ENCODE assay signal across 8 cellular contexts in genomic region chr15:44537728-44538240, GRCh38. TPM values are rescaled to one million over a fixed set of nuclear protein-coding genes. Genes with fewer than 3 reads are reported as not detected.
A peak's percentile ranks its signal among the peaks of the same experiment; 100 is the strongest.
DNase-seq lines count a peak whose midpoint lies in the region; ATAC-seq and TF ChIP-seq lines count a peak whose summit lies in the region.

No MANE protein-coding gene starts in this region.

- TF ChIP-seq CTCF in smooth muscle cell (IDR thresholded peaks at IDR 0.05; ENCODE audit: borderline replicate concordance, insufficient read depth, poor library complexity, severe bottlenecking), result no peak

- H3K4me3 ChIP-seq in BLaER1 (peak overlapping the region; percentile 99), iPS DF 6.9 (ENCODE audit: low read length) (peak overlapping the region; percentile 78), smooth muscle cell (peak overlapping the region; percentile 73)

- H2AFZ ChIP-seq in smooth muscle cell (ENCODE audit: low read depth), result no peak overlapping the region

- no CpG with 5 or more reads among the region's 13 CpGs for WGBS in iPS DF 6.9 (ENCODE audit: insufficient coverage, insufficient read length)
- 11% methylated on average over 13 of the region's 13 CpGs for WGBS in smooth muscle cell (ENCODE audit: low lambda C conversion rate)

- peaks cover 25% of the 10 kb centered on the region for H3K4me1 ChIP-seq in BLaER1
- H3K4me1 ChIP-seq in iPS DF 6.9 (ENCODE audit: control insufficient read depth, insufficient read depth, low read length), result no peaks in the 10 kb centered on the region
- H3K4me1 ChIP-seq in smooth muscle cell (ENCODE audit: low read depth), result peaks cover 29% of the 10 kb centered on the region

- H3K27ac Mint-ChIP-seq in activated T-helper 1 cell treated with anti-CD3 and anti-CD28 coated beads, Interleukin-12 subunit alpha, Interleukin-12 subunit beta, Interleukin-2, Interleukin-4 antibody, amounts not matched to agents 30 ng/mL and 10 ng/mL and 1 ng/mL, durations not matched to agents 14 hours and 24 hours and 36 hours, result peak overlapping the region; percentile 98

- H3K4me2 ChIP-seq in BLaER1, result peak overlapping the region; percentile 92
- peak overlapping the region; percentile 99 for H3K4me2 ChIP-seq in smooth muscle cell

- H3K4me3 Mint-ChIP-seq in activated T-helper 1 cell treated with anti-CD3 and anti-CD28 coated beads, Interleukin-12 subunit alpha, Interleukin-12 subunit beta, Interleukin-2, Interleukin-4 antibody, amounts not matched to agents 30 ng/mL and 10 ng/mL and 1 ng/mL, durations not matched to agents 14 hours and 24 hours and 36 hours, result peak overlapping the region; percentile 93

- peaks cover 51% of the 10 kb centered on the region for H4K20me1 ChIP-seq in BLaER1
- peaks cover 36% of the 10 kb centered on the region for H4K20me1 ChIP-seq in smooth muscle cell (ENCODE audit: low read depth)

- H3K36me3 Mint-ChIP-seq in activated T-helper 1 cell treated with anti-CD3 and anti-CD28 coated beads, Interleukin-12 subunit alpha, Interleukin-12 subunit beta, Interleukin-2, Interleukin-4 antibody, amounts not matched to agents 30 ng/mL and 10 ng/mL and 1 ng/mL, durations not matched to agents 14 hours and 24 hours and 36 hours (ENCODE audit: low read depth), result peaks cover 37% of the 10 kb centered on the region

- H3K27ac ChIP-seq in BLaER1 (peak overlapping the region; percentile 96), iPS DF 6.9 (ENCODE audit: low read length) (no peak overlapping the region), smooth muscle cell (ENCODE audit: low read depth) (peak overlapping the region; percentile 100)

- H3K9me3 Mint-ChIP-seq in activated T-helper 1 cell treated with anti-CD3 and anti-CD28 coated beads, Interleukin-12 subunit alpha, Interleukin-12 subunit beta, Interleukin-2, Interleukin-4 antibody, amounts not matched to agents 30 ng/mL and 10 ng/mL and 1 ng/mL, durations not matched to agents 14 hours and 24 hours and 36 hours, result no peaks in the 10 kb centered on the region

- ATAC-seq in GM18511 (IDR thresholded peaks at IDR 0.05; ENCODE audit: unreplicated experiment) (no peak), HG02759 (IDR thresholded peaks at IDR 0.05; ENCODE audit: unreplicated experiment) (no peak)

- H3K4me1 Mint-ChIP-seq in activated T-helper 1 cell treated with anti-CD3 and anti-CD28 coated beads, Interleukin-12 subunit alpha, Interleukin-12 subunit beta, Interleukin-2, Interleukin-4 antibody, amounts not matched to agents 30 ng/mL and 10 ng/mL and 1 ng/mL, durations not matched to agents 14 hours and 24 hours and 36 hours (ENCODE audit: low read depth), result peaks cover 57% of the 10 kb centered on the region

- no peaks in the 10 kb centered on the region for H3K27me3 Mint-ChIP-seq in activated T-helper 1 cell treated with anti-CD3 and anti-CD28 coated beads, Interleukin-12 subunit alpha, Interleukin-12 subunit beta, Interleukin-2, Interleukin-4 antibody, amounts not matched to agents 30 ng/mL and 10 ng/mL and 1 ng/mL, durations not matched to agents 14 hours and 24 hours and 36 hours (ENCODE audit: insufficient read depth)

- H3F3A ChIP-seq in smooth muscle cell (ENCODE audit: low read depth), result peaks cover 23% of the 10 kb centered on the region

- DNase-seq in HT-29 (ENCODE audit: low spot score), result peak; percentile 76
- DNase-seq in activated T-helper 1 cell treated with anti-CD3 and anti-CD28 coated beads, Interleukin-12 subunit alpha, Interleukin-12 subunit beta, Interleukin-2, Interleukin-4 antibody, amounts not matched to agents 30 ng/mL and 10 ng/mL and 1 ng/mL, durations not matched to agents 14 hours and 24 hours and 36 hours (ENCODE audit: low spot score), result peak; percentile 14
- DNase-seq in iPS DF 6.9 (ENCODE audit: low read depth, low spot score), result no peak
- no peak for DNase-seq in smooth muscle cell (lab: John Stamatoyannopoulos, UW; ENCODE audit: unreplicated experiment)
- DNase-seq in NCI-H1092 treated with DMSO at 0.1 percent for 48 hours (lab: John Stamatoyannopoulos, UW), result no peak

- peaks cover 28% of the 10 kb centered on the region for H3K36me3 ChIP-seq in BLaER1
- no peaks in the 10 kb centered on the region for H3K36me3 ChIP-seq in iPS DF 6.9 (ENCODE audit: control insufficient read depth, insufficient read depth, low read length)
- no peaks in the 10 kb centered on the region for H3K36me3 ChIP-seq in smooth muscle cell (ENCODE audit: low read depth)

- H3K9me3 ChIP-seq in BLaER1 (no peaks in the 10 kb centered on the region), iPS DF 6.9 (ENCODE audit: control insufficient read depth, insufficient read depth, low read length) (no peaks in the 10 kb centered on the region), smooth muscle cell (replicated peaks; ENCODE audit: low read depth) (no peaks in the 10 kb centered on the region)

- H3K79me2 ChIP-seq in smooth muscle cell (ENCODE audit: low read depth), result peaks cover 62% of the 10 kb centered on the region

- intact Hi-C loops in activated T-helper 1 cell treated with anti-CD3 and anti-CD28 coated beads, Interleukin-12 subunit alpha, Interleukin-12 subunit beta, Interleukin-2, Interleukin-4 antibody, amounts not matched to agents 30 ng/mL and 10 ng/mL and 1 ng/mL, durations not matched to agents 14 hours and 24 hours and 36 hours (cut with micrococcal nuclease), result loop anchor here (1.0 to 5.0 kb wide), 8 partner anchors 9 to 710 kb away; partner anchors contain the start of genes B2M, GOLM2, PATL2 and SPG11

- H3K27me3 ChIP-seq in BLaER1, result no peaks in the 10 kb centered on the region
- H3K27me3 ChIP-seq in iPS DF 6.9 (ENCODE audit: control insufficient read depth, insufficient read depth, low read length), result no peaks in the 10 kb centered on the region
- H3K27me3 ChIP-seq in smooth muscle cell (ENCODE audit: low read depth), result no peaks in the 10 kb centered on the region

- H3K9ac ChIP-seq in BLaER1, result peak overlapping the region; percentile 98
- peak overlapping the region; percentile 99 for H3K9ac ChIP-seq in smooth muscle cell (ENCODE audit: low read depth)

RNA-seq across cellular contexts. Expression of gene EIF3J, which starts 0.8 kb away (rescaled TPM):
- total RNA-seq in HT-29 (2014; rRNA removed; shearing (Covaris generic)), result 25.6 and 29.8 TPM in 2 replicates
- total RNA-seq in activated T-helper 1 cell treated with anti-CD3 and anti-CD28 coated beads, Interleukin-12 subunit alpha, Interleukin-12 subunit beta, Interleukin-2, Interleukin-4 antibody, amounts not matched to agents 30 ng/mL and 10 ng/mL and 1 ng/mL, durations not matched to agents 14 hours and 24 hours and 36 hours, result 163 and 168 TPM in 2 replicates
- 46.6 and 62.3 TPM in 2 replicates for total RNA-seq in smooth muscle cell
- 28.7 and 32.0 TPM in 2 replicates for polyA plus RNA-seq in smooth muscle cell

Comparison
In these comparisons a context has a peak if more than half of its experiments do, and no peak if none do; other contexts are left out.
1. DNase-seq: peak in HT-29 (single experiment) and activated T-helper 1 cell treated with anti-CD3 and anti-CD28 coated beads, Interleukin-12 subunit alpha, Interleukin-12 subunit beta, Interleukin-2, Interleukin-4 antibody, amounts not matched to agents 30 ng/mL and 10 ng/mL and 1 ng/mL, durations not matched to agents 14 hours and 24 hours and 36 hours (single experiment); none in iPS DF 6.9 (single experiment), smooth muscle cell (single experiment) and NCI-H1092 treated with DMSO at 0.1 percent for 48 hours (single experiment).
2. Peak in every context shown above with its lines, with median percentiles within 50 percentile points of each other: H3K4me3 ChIP-seq.